Comparison of ENCODE assay signal across 1 cellular context in genomic region chr17:40075216-40076100, GRCh38.
A peak's percentile ranks its signal among the peaks of the same experiment; 100 is the strongest.
TF ChIP-seq lines count a peak whose summit lies in the region.

No MANE protein-coding gene starts in this region.

TF ChIP-seq in HepG2, 621 proteins besides CTCF, POLR2A, EP300 and RAD21 (continued from another document and continues in another):
- TF ChIP-seq PRDM10 (CRISPR knock-in tag; IDR thresholded peaks at IDR 0.05; ENCODE audit: low read depth) (0 out of 2 replicates have a peak, but pooled peaks have one; percentile 20), YY1 (IDR thresholded peaks at IDR 0.05; ENCODE audit: insufficient read depth, insufficient replicate concordance, low read depth, low read length) (peak; percentile 48), SMAD3 (CRISPR knock-in tag; IDR thresholded peaks at IDR 0.05) (0 out of 2 replicates have a peak, but pooled peaks have one; percentile 25), ZUFSP (CRISPR knock-in tag; IDR thresholded peaks at IDR 0.05; ENCODE audit: borderline replicate concordance) (no peak), TCF12 (IDR thresholded peaks at IDR 0.05) (no peak), TCF12 (CRISPR knock-in tag; IDR thresholded peaks at IDR 0.05) (no peak), ATF7 (IDR thresholded peaks at IDR 0.05) (no peak), ATF7 (CRISPR knock-in tag; IDR thresholded peaks at IDR 0.05) (no peak), ZNF562 (CRISPR knock-in tag; IDR thresholded peaks at IDR 0.05; ENCODE audit: borderline replicate concordance) (no peak), ZNF414 (CRISPR knock-in tag; IDR thresholded peaks at IDR 0.05) (peak; percentile 60), ZNF567 (CRISPR knock-in tag; IDR thresholded peaks at IDR 0.05; ENCODE audit: borderline replicate concordance) (no peak), DNMT1 (CRISPR knock-in tag; IDR thresholded peaks at IDR 0.05) (no peak), MAZ (IDR thresholded peaks at IDR 0.05; ENCODE audit: borderline replicate concordance, low read depth, low read length) (0 out of 2 replicates have a peak, but pooled peaks have one; percentile 64), MAZ (CRISPR knock-in tag; IDR thresholded peaks at IDR 0.05; ENCODE audit: low read depth) (peak; percentile 80), CEBPG (CRISPR knock-in tag; IDR thresholded peaks at IDR 0.05) (0 out of 2 replicates have a peak, but pooled peaks have one; percentile 6), MATR3 (CRISPR knock-in tag; IDR thresholded peaks at IDR 0.05) (0 out of 2 replicates have a peak, but pooled peaks have one; percentile 46), ASH2L (IDR thresholded peaks at IDR 0.05; ENCODE audit: insufficient read length, low read depth, low read length) (no peak), GLI4 (CRISPR knock-in tag; IDR thresholded peaks at IDR 0.05; ENCODE audit: borderline replicate concordance) (no peak), CREB3 (CRISPR knock-in tag; IDR thresholded peaks at IDR 0.05) (no peak), ZFY (CRISPR knock-in tag; IDR thresholded peaks at IDR 0.05) (peak; percentile 75), NCOA5 (CRISPR knock-in tag; IDR thresholded peaks at IDR 0.05) (no peak), RERE (CRISPR knock-in tag; IDR thresholded peaks at IDR 0.05; ENCODE audit: low read depth) (0 out of 2 replicates have a peak, but pooled peaks have one; percentile 19), ATF1 (CRISPR knock-in tag; IDR thresholded peaks at IDR 0.05) (no peak; the same call in 1 of the 2 replicates), ZSCAN29 (CRISPR knock-in tag; conservative IDR thresholded peaks at IDR 0.05) (no peak), PAX8 (CRISPR knock-in tag; IDR thresholded peaks at IDR 0.05; ENCODE audit: borderline replicate concordance) (no peak), NRL (CRISPR knock-in tag; IDR thresholded peaks at IDR 0.05; ENCODE audit: borderline replicate concordance) (peak; percentile 32; the same call in 1 of the 2 replicates), FOXK2 (IDR thresholded peaks at IDR 0.05) (no peak), MTF2 (CRISPR knock-in tag; IDR thresholded peaks at IDR 0.05; ENCODE audit: borderline replicate concordance) (no peak), HOXA3 (CRISPR knock-in tag; IDR thresholded peaks at IDR 0.05) (peak; percentile 45), ETS1 (CRISPR knock-in tag; IDR thresholded peaks at IDR 0.05) (no peak), KLF9 (CRISPR knock-in tag; IDR thresholded peaks at IDR 0.05; ENCODE audit: low read depth) (no peak), CEBPB (IDR thresholded peaks at IDR 0.05; ENCODE audit: borderline replicate concordance, low read depth, low read length) (peak; percentile 53; the same call in 1 of the 2 replicates), HINFP (CRISPR knock-in tag; IDR thresholded peaks at IDR 0.05; ENCODE audit: low read depth) (0 out of 2 replicates have a peak, but pooled peaks have one; percentile 42), ATF4 (CRISPR knock-in tag; IDR thresholded peaks at IDR 0.05) (peak in 1 of 2 experiments; percentile 42; a peak in 1 of 4 replicates), ZNF703 (CRISPR knock-in tag; IDR thresholded peaks at IDR 0.05; ENCODE audit: borderline replicate concordance) (no peak), E2F1 (CRISPR knock-in tag; IDR thresholded peaks at IDR 0.05) (no peak)
